Comparison of ENCODE assay signal across 21 cellular contexts in genomic region chr10:115649217-115649616, GRCh38.
"Had no signal": no experiment of that assay in that cellular context is flagged by ENCODE, and none has a peak within 500 bp of the region (broad histone marks: within the 10 kb centered on the region; RNA-seq: fewer than 3 reads in every experiment).

No MANE protein-coding gene starts in this region.

- H3K9me3 ChIP-seq: left ventricle myocardium inferior, right atrium auricular region, right lobe of liver, tibial nerve, uterus had no signal

- H3K36me3 ChIP-seq: left ventricle myocardium inferior, right atrium auricular region, right lobe of liver, tibial nerve had no signal

- H3K27ac ChIP-seq: left ventricle myocardium inferior, right atrium auricular region, right lobe of liver, tibial nerve, uterus had no signal

- DNase-seq: hypothalamus; immature natural killer cell; islet precursor cell; left ventricle myocardium inferior; mesendoderm; naive B cell; occipital lobe; right lobe of liver; stimulated activated CD4-positive, alpha-beta T cell treated with anti-CD3 and anti-CD28 coated beads, Interleukin-1b, Interleukin-23, amount 100 ng/mL, for 48 hours; stimulated activated CD4-positive, alpha-beta T cell treated with anti-CD3 and anti-CD28 coated beads, Interleukin-2, amount 100 ng/mL, for 48 hours; stimulated activated CD4-positive, alpha-beta T cell treated with anti-CD3 and anti-CD28 coated beads, Interleukin-4, amount 100 ng/mL, for 4 hours; stimulated activated CD8-positive, alpha-beta memory T cell treated with anti-CD3 and anti-CD28 coated beads, Interleukin-4, amount 100 ng/mL, for 48 hours; stimulated activated naive CD4-positive, alpha-beta T cell treated with Interleukin-2 at 50 U/mL for 16 hours; stimulated activated naive CD8-positive, alpha-beta T cell treated with anti-CD3 and anti-CD28 coated beads, Interleukin-15, amount 100 ng/mL, for 72 hours; substantia nigra; uterus had no signal

- H3K27me3 ChIP-seq: right atrium auricular region, right lobe of liver, tibial nerve, uterus had no signal

- H3K4me2 ChIP-seq: smooth muscle cell had no signal

- H3K4me1 ChIP-seq: left ventricle myocardium inferior, right atrium auricular region, right lobe of liver, tibial nerve, uterus had no signal

- ATAC-seq: right lobe of liver; stimulated activated memory B cell treated with anti-CD40 and anti-IgM and Interleukin-4, amounts not matched to agents 10 μg/mL and 1 μg/mL and 100 μg/mL, for 72 hours; stimulated activated naive CD8-positive, alpha-beta T cell treated with anti-CD3 and anti-CD28 coated beads, Interleukin-15, amount 100 ng/mL, for 72 hours had no signal

- H3K4me3 ChIP-seq: left ventricle myocardium inferior, lung, right atrium auricular region, right lobe of liver, smooth muscle cell, tibial nerve, uterus had no signal
